8 cellular contexts compared by ENCODE assay signal in the genomic region with DNA sequence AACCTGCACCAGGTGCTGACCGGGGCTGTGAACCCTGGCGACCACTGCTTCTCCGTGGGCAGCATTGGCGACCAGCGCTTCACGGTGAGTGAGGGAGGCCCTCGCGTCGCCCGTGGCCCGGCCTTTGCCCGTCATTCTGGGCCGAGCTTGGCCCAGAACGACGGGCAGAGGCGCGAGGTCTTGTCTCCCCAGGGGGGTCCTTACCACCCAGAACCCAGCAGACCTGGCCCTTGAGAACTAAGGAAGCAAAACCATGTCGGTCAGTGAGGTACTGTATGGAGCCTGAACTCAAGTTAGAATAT. TPM values are rescaled to one million over a fixed set of nuclear protein-coding genes. Genes with fewer than 3 reads are reported as not detected.
A peak's percentile ranks its signal among the peaks of the same experiment; 100 is the strongest.
DNase-seq lines count a peak whose midpoint lies in the region; ATAC-seq and TF ChIP-seq lines count a peak whose summit lies in the region.

No MANE protein-coding gene starts in this region.

- no peak for DNase-seq in GM12865 (ENCODE audit: low read depth)
- no peak for DNase-seq in HFF-Myc (ENCODE audit: extremely low read depth, low read depth)
- DNase-seq in SJSA1 (ENCODE audit: low read depth in 1 of 2, low spot score in 2 of 2) = no peak
- DNase-seq in foreskin keratinocyte = no peak
- no peak for DNase-seq in prostate gland (ENCODE audit: low spot score)
- DNase-seq in NOMO-1 treated with dmso at 0.1 percent for 144 hours (lab: John Stamatoyannopoulos, UW; ENCODE audit: unreplicated experiment) = no peak
- no peak for DNase-seq in middle frontal gyrus (ENCODE audit: extremely low spot score, low spot score)

- ATAC-seq in foreskin keratinocyte = peak; percentile 2
- ATAC-seq in HG03342 (IDR thresholded peaks at IDR 0.05; ENCODE audit: unreplicated experiment) = no peak

- intact Hi-C loops in prostate gland (cut with DNase I) = loop anchor here (2.0 to 5.0 kb wide), 3 partner anchors 83 to 266 kb away; partner anchors contain the start of gene DTWD2

- no peak for TF ChIP-seq POLR2A in prostate gland (IDR thresholded peaks at IDR 0.05)

- H3K27me3 ChIP-seq in SJSA1 (replicated peaks) = no peaks in the 10 kb centered on the region
- H3K27me3 ChIP-seq in foreskin keratinocyte = no peaks in the 10 kb centered on the region
- H3K27me3 ChIP-seq in prostate gland (replicated peaks; ENCODE audit: insufficient read depth) = no peaks in the 10 kb centered on the region

- TF ChIP-seq CTCF in GM12865 (IDR thresholded peaks at IDR 0.05; ENCODE audit: insufficient read depth, low read depth, low read length, missing control alignments) = no peak
- no peak for TF ChIP-seq CTCF in HFF-Myc (IDR thresholded peaks at IDR 0.05; ENCODE audit: low read depth, low read length, missing control alignments)
- no peak for TF ChIP-seq CTCF in foreskin keratinocyte (conservative IDR thresholded peaks at IDR 0.05)
- TF ChIP-seq CTCF in prostate gland (IDR thresholded peaks at IDR 0.05) = no peak

- H3K36me3 ChIP-seq in SJSA1 (peaks cover 5% of the 10 kb centered on the region), prostate gland (no peaks in the 10 kb centered on the region)

- H3K9me3 ChIP-seq in SJSA1 (replicated peaks) = no peaks in the 10 kb centered on the region
- no peaks in the 10 kb centered on the region for H3K9me3 ChIP-seq in prostate gland

- peak overlapping the region; percentile 72 for H3K4me3 ChIP-seq in GM12865 (ENCODE audit: low read depth, low read length)
- H3K4me3 ChIP-seq in HFF-Myc (replicated peaks; ENCODE audit: low read depth, low read length) = peak overlapping the region; percentile 79
- H3K4me3 ChIP-seq in SJSA1 = peak overlapping the region; percentile 79
- peak overlapping the region; percentile 84 to 91 for H3K4me3 ChIP-seq in prostate gland

- H3K27ac ChIP-seq in SJSA1 (peak overlapping the region; percentile 18), foreskin keratinocyte (peak overlapping the region; percentile 36), prostate gland (peak overlapping the region; percentile 97 to 98)

- 0% methylated on average over 8 of the region's 18 CpGs for WGBS in prostate gland

- H3K4me1 ChIP-seq in SJSA1 (replicated peaks) (peaks cover 13% of the 10 kb centered on the region), foreskin keratinocyte (no peaks in the 10 kb centered on the region), prostate gland (replicated peaks) (peaks cover 3% of the 10 kb centered on the region)

RNA-seq across cellular contexts. Expression of gene DMXL1, which starts 0.6 kb away (rescaled TPM):
- total RNA-seq in SJSA1 (2014; rRNA removed; shearing (Covaris generic)) = 25.8 and 26.1 TPM in 2 replicates
- total RNA-seq in foreskin keratinocyte (9.2 and 9.4 TPM in 2 replicates), prostate gland (100 to 1,000 TPM in 1 of 2 donors, 10 to 100 TPM in 1; 89.2 to 180 TPM)
- 3.0 TPM in 2 replicates for polyA plus RNA-seq in foreskin keratinocyte

Comparison
In these comparisons a context has a peak if more than half of its experiments do, and no peak if none do; other contexts are left out.
1. H3K27ac ChIP-seq: peak in every context shown above with its lines; median percentile 98 in prostate gland; 36 in foreskin keratinocyte; 18 in SJSA1.